12 cellular contexts compared by ENCODE assay signal in the genomic region with DNA sequence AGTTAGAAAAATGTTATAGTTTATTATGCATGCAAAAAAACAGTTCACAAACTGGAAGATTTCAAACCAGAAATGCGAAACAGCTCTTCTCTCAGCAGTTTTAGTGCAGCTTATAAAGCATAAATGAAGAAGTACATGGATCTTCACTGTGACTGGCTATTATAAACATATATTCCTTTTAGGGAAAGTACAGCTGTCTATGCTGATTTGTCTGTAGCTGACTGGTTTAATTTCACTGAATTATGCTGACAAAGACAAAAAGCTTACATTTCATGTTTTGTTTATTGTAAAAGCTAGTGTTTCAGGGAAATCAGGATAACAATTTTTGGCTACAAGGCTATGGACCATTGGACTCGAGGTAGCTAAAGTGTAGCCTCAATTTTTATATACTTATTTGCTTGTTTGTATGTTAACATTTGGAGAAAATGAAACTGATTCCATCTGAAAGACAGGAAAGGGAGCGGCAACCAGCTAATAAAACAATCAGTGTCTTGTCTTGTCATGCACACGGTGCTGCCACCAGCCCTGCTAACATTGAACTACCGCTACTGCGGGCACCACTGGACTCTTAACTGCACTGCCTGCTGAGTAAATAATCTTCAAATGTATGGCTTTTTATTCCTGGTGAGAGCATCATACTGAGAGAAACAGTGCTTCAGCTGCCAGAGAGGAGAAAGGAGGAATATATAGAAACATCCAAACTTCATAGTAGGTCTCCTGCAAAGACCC.
DNase-seq lines count a peak whose midpoint lies in the region; TF ChIP-seq lines count a peak whose summit lies in the region.
"Had no signal": no experiment of that assay in that cellular context is flagged by ENCODE, and none has a peak within 500 bp of the region (broad histone marks: within the 10 kb centered on the region; RNA-seq: fewer than 3 reads in every experiment).

No MANE protein-coding gene starts in this region.

- H3K9me3 Mint-ChIP-seq in activated CD4-positive, alpha-beta memory T cell treated with anti-CD3 and anti-CD28 coated beads for 36 hours = no peaks in the 10 kb centered on the region
- H3K9me3 Mint-ChIP-seq: activated B cell treated with CpG ODN at 0.5 μM for 24 hours had no signal

- peak overlapping the region; percentile 52 for H3K4me2 ChIP-seq in skeletal muscle satellite cell (ENCODE audit: low read length)

- H3K27me3 ChIP-seq in skeletal muscle satellite cell (ENCODE audit: control insufficient read depth, insufficient read depth, low read length) (no peaks in the 10 kb centered on the region), HAP-1 (ENCODE audit: low read depth) (no peaks in the 10 kb centered on the region), Peyer's patch (no peaks in the 10 kb centered on the region)
- H3K27me3 ChIP-seq: spleen had no signal

- TF ChIP-seq POLR2A in Peyer's patch (IDR thresholded peaks at IDR 0.05) = no peak

- H3K4me1 ChIP-seq in skeletal muscle satellite cell (ENCODE audit: control insufficient read depth, insufficient read depth, low read length) (no peaks in the 10 kb centered on the region), HAP-1 (no peaks in the 10 kb centered on the region), Peyer's patch (no peaks in the 10 kb centered on the region)
- H3K4me1 ChIP-seq: spleen had no signal

- H3K4me1 Mint-ChIP-seq in activated CD4-positive, alpha-beta memory T cell treated with anti-CD3 and anti-CD28 coated beads for 36 hours (ENCODE audit: low read depth) = no peaks in the 10 kb centered on the region
- H3K4me1 Mint-ChIP-seq: activated B cell treated with CpG ODN at 0.5 μM for 24 hours; naive thymus-derived CD8-positive, alpha-beta T cell had no signal

- H3K27me3 Mint-ChIP-seq in activated CD4-positive, alpha-beta memory T cell treated with anti-CD3 and anti-CD28 coated beads for 36 hours = no peaks in the 10 kb centered on the region
- H3K27me3 Mint-ChIP-seq: activated B cell treated with CpG ODN at 0.5 μM for 24 hours; naive thymus-derived CD8-positive, alpha-beta T cell had no signal

- no peaks in the 10 kb centered on the region for H3K36me3 Mint-ChIP-seq in activated CD4-positive, alpha-beta memory T cell treated with anti-CD3 and anti-CD28 coated beads for 36 hours
- H3K36me3 Mint-ChIP-seq: naive thymus-derived CD8-positive, alpha-beta T cell had no signal

- no peaks in the 10 kb centered on the region for H3K36me3 ChIP-seq in skeletal muscle satellite cell (ENCODE audit: insufficient read depth, low read length)
- no peaks in the 10 kb centered on the region for H3K36me3 ChIP-seq in HAP-1 (replicated peaks)
- no peaks in the 10 kb centered on the region for H3K36me3 ChIP-seq in Peyer's patch
- H3K36me3 ChIP-seq: spleen had no signal

- DNase-seq in LNCaP clone FGC (ENCODE audit: low read depth) = no peak
- DNase-seq in OCI-M1 (lab: John Stamatoyannopoulos, UW) = peak; percentile 20
- DNase-seq in fibroblast of gingiva (ENCODE audit: low read depth) = peak; percentile 14
- DNase-seq in HAP-1 (ENCODE audit: low spot score in 2 of 2) = no peak
- DNase-seq in Peyer's patch = no peak
- no peak for DNase-seq in activated CD4-positive, alpha-beta memory T cell treated with anti-CD3 and anti-CD28 coated beads for 36 hours
- DNase-seq: activated B cell treated with CpG ODN at 0.5 μM for 24 hours; DMS 273 treated with DMSO at 0.1 percent for 48 hours; naive thymus-derived CD8-positive, alpha-beta T cell; spleen; stimulated activated CD8-positive, alpha-beta memory T cell treated with anti-CD3 and anti-CD28 coated beads, Interleukin-4, amount 100 ng/mL, for 48 hours had no signal

- H3K9ac ChIP-seq in skeletal muscle satellite cell (ENCODE audit: low read depth, low read length) = no peak overlapping the region

- H3K9me3 ChIP-seq in skeletal muscle satellite cell (replicated peaks; ENCODE audit: low read length) (no peaks in the 10 kb centered on the region), HAP-1 (no peaks in the 10 kb centered on the region), Peyer's patch (no peaks in the 10 kb centered on the region)

- H3K27ac ChIP-seq in Peyer's patch = no peak overlapping the region
- H3K27ac ChIP-seq: spleen had no signal

- H3K4me3 ChIP-seq in LNCaP clone FGC (ENCODE audit: low read depth, low read length) = no peak overlapping the region
- peak overlapping the region; percentile 5 for H3K4me3 ChIP-seq in skeletal muscle satellite cell (ENCODE audit: low read length)
- H3K4me3 ChIP-seq in HAP-1 = no peak overlapping the region
- H3K4me3 ChIP-seq in Peyer's patch = no peak overlapping the region
- H3K4me3 ChIP-seq: spleen had no signal

- CTCF ChIA-PET in activated CD4-positive, alpha-beta memory T cell treated with anti-CD3 and anti-CD28 coated beads for 36 hours (lab: Charles Lee) = no interaction called here

- in situ Hi-C loops in HAP-1 (cut with MboI; ENCODE audit: low sequenced_read_pairs) = no loop called here

- 0 out of 2 replicates have a peak, but pooled peaks have one; percentile 17 for TF ChIP-seq CTCF in LNCaP clone FGC (IDR thresholded peaks at IDR 0.05; ENCODE audit: control insufficient read depth, extremely low read depth, insufficient read depth)
- no peak for TF ChIP-seq CTCF in Peyer's patch (IDR thresholded peaks at IDR 0.05)

- POLR2A ChIA-PET in activated CD4-positive, alpha-beta memory T cell treated with anti-CD3 and anti-CD28 coated beads for 36 hours (lab: Charles Lee) = no interaction called here

- intact Hi-C loops in activated CD4-positive, alpha-beta memory T cell treated with anti-CD3 and anti-CD28 coated beads for 36 hours (cut with micrococcal nuclease) = no loop called here

- H3K4me3 Mint-ChIP-seq in activated CD4-positive, alpha-beta memory T cell treated with anti-CD3 and anti-CD28 coated beads for 36 hours = no peak overlapping the region
- H3K4me3 Mint-ChIP-seq: activated B cell treated with CpG ODN at 0.5 μM for 24 hours; naive thymus-derived CD8-positive, alpha-beta T cell had no signal

- H3K27ac Mint-ChIP-seq in activated CD4-positive, alpha-beta memory T cell treated with anti-CD3 and anti-CD28 coated beads for 36 hours = no peak overlapping the region
- H3K27ac Mint-ChIP-seq: activated B cell treated with CpG ODN at 0.5 μM for 24 hours; naive thymus-derived CD8-positive, alpha-beta T cell had no signal

Comparison
In these comparisons a context has a peak if more than half of its experiments do, and no peak if none do; other contexts are left out.
1. DNase-seq: peak in OCI-M1 (single experiment) and fibroblast of gingiva (single experiment); none in LNCaP clone FGC (single experiment), HAP-1 (0 of 2), Peyer's patch (0 of 3) and activated CD4-positive, alpha-beta memory T cell treated with anti-CD3 and anti-CD28 coated beads for 36 hours (single experiment).